Comparison of ENCODE assay signal across 30 cellular contexts in the genomic region with DNA sequence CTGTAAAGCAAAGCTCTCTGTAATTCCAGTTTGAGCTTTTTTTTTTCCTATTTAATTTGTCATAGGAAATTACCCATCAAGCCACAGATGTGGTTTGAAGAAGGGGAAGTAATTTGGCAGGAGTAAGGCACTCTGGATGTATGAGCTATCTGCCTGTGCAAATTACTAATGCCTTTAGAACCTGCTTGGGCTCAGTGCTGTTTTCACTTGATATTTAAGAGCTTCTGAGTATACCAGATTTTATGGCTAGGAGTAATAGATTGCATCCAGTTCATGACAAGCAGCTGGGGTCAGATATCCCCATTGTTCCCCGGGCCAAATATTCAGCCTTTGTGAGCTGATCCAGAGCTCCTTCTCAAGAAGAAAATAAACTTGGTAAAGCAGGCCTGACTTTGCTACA.
DNase-seq lines count a peak whose midpoint lies in the region; ATAC-seq and TF ChIP-seq lines count a peak whose summit lies in the region.
"Had no signal": no experiment of that assay in that cellular context is flagged by ENCODE, and none has a peak within 500 bp of the region (broad histone marks: within the 10 kb centered on the region; RNA-seq: fewer than 3 reads in every experiment).

No MANE protein-coding gene starts in this region.

- peaks cover 8% of the 10 kb centered on the region for H3K4me1 ChIP-seq in foreskin keratinocyte
- H3K4me1 ChIP-seq: Caco-2, esophagus muscularis mucosa, left ventricle myocardium inferior, right lobe of liver had no signal

- ATAC-seq in foreskin keratinocyte (peak; percentile 19), GM19463 (IDR thresholded peaks at IDR 0.05; ENCODE audit: unreplicated experiment) (no peak), HG03354 (IDR thresholded peaks at IDR 0.05; ENCODE audit: poor library complexity, severe bottlenecking, unreplicated experiment) (no peak)
- ATAC-seq: HepG2; right lobe of liver; stimulated activated effector memory CD8-positive, alpha-beta T cell treated with anti-CD3 and anti-CD28 coated beads, Interleukin-12 subunit alpha, Interleukin-12 subunit beta, amount 100 ng/mL, for 72 hours had no signal

- DNase-seq in HT1080 (ENCODE audit: low read depth) (peak; percentile 56), NB4 (ENCODE audit: low read depth) (peak; percentile 1), astrocyte of the spinal cord (ENCODE audit: low read depth, low spot score) (peak; percentile 35), foreskin keratinocyte (peak in 1 of 2 donors; percentile 39), NCI-H2196 treated with DMSO at 0.1 percent for 48 hours (lab: John Stamatoyannopoulos, UW; ENCODE audit: unreplicated experiment) (no peak)
- DNase-seq in activated T-cell treated with anti-CD3 and anti-CD28 coated beads, Interleukin-2, amount 50 U/mL, for 1 hour = no peak
- DNase-seq: activated CD4-positive, alpha-beta T cell treated with anti-CD3 and anti-CD28 coated beads for 48 hours; activated T-cell treated with anti-CD3 and anti-CD28 coated beads, Interleukin-2, amount 50 U/mL, for 24 hours; Caco-2; DMS79 treated with DMSO at 0.1 percent for 48 hours; GF-D8; left ventricle myocardium inferior; NCI-H1105 treated with DMSO at 0.1 percent for 48 hours; NCI-H2029; NCI-H82; posterior cingulate gyrus; right lobe of liver; SK-N-SH; stimulated activated CD4-positive, alpha-beta T cell treated with anti-CD3 and anti-CD28 coated beads, Interleukin-12 subunit alpha, Interleukin-12 subunit beta, amount 100 ng/mL, for 4 hours; stimulated activated CD4-positive, alpha-beta T cell treated with anti-CD3 and anti-CD28 coated beads, Interleukin-4, amount 100 ng/mL, for 24 hours; WERI-Rb-1 had no signal

- no peak overlapping the region for H3K27ac ChIP-seq in foreskin keratinocyte
- H3K27ac ChIP-seq: C4-2B, cardiac muscle cell, coronary artery, esophagus muscularis mucosa, HL-60, left ventricle myocardium inferior, right lobe of liver, WERI-Rb-1 had no signal

- no peak for TF ChIP-seq CTCF in NB4 (IDR thresholded peaks at IDR 0.05; ENCODE audit: low read depth, low read length)
- no peak for TF ChIP-seq CTCF in astrocyte of the spinal cord (IDR thresholded peaks at IDR 0.05; ENCODE audit: low read depth, low read length)
- TF ChIP-seq CTCF in foreskin keratinocyte (conservative IDR thresholded peaks at IDR 0.05) = no peak

- H3K4me3 ChIP-seq in NB4 (ENCODE audit: low read depth, low read length) (no peak overlapping the region), astrocyte of the spinal cord (ENCODE audit: low read depth, low read length) (no peak overlapping the region)
- H3K4me3 ChIP-seq: cardiac muscle cell, coronary artery, esophagus muscularis mucosa, left ventricle myocardium inferior, right lobe of liver had no signal

- no peaks in the 10 kb centered on the region for H3K27me3 ChIP-seq in foreskin keratinocyte
- H3K27me3 ChIP-seq: cardiac muscle cell, esophagus muscularis mucosa, right lobe of liver had no signal

- no peak for TF ChIP-seq POLR2A in NB4 (IDR thresholded peaks at IDR 0.05; ENCODE audit: extremely low read depth, insufficient read length)

- in situ Hi-C loops in astrocyte of the spinal cord (cut with HindIII; ENCODE audit: low sequenced_read_pairs) = no loop called here

Comparison
In these comparisons a context has a peak if more than half of its experiments do, and no peak if none do; other contexts are left out.
1. DNase-seq: peak in HT1080 (single experiment), NB4 (single experiment) and astrocyte of the spinal cord (single experiment); none in NCI-H2196 treated with DMSO at 0.1 percent for 48 hours (single experiment) and activated T-cell treated with anti-CD3 and anti-CD28 coated beads, Interleukin-2, amount 50 U/mL, for 1 hour (single experiment).